ENCODE assay signal across 11 cellular contexts in the genomic region with DNA sequence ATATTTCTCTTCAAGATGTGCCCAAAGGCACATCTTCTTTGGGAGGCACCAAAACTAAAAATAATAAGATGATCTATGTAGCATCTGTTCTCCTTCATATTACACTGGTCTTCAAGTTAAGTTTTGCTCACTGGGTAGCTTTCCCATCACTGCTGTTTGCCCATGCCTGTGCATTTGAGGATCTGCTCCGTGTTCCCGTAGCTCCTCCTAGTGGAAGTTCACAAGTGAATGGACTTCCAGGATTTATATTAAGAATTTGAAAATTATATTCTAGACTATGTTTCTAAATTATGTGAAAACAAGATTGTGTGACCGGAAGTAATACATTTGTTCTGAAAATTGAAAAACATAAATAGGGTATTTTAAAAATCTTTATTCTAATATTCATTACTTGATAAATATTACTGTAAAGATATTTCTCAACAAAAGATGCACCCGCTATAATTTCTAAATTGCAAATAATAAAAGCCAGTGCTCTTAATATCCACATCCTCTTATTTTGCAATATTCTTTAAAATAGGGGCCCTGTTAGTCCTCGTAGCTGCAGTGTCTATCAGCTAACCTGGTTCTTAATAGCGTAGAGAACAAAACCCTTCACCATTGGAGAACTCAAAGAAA.
A peak's percentile ranks its signal among the peaks of the same experiment; 100 is the strongest.
DNase-seq lines count a peak whose midpoint lies in the region; ATAC-seq, FAIRE-seq and TF ChIP-seq lines count a peak whose summit lies in the region.
"Had no signal": no experiment of that assay in that cellular context is flagged by ENCODE, and none has a peak within 500 bp of the region (broad histone marks: within the 10 kb centered on the region; RNA-seq: fewer than 3 reads in every experiment).

No MANE protein-coding gene starts in this region.

- TF ChIP-seq CTCF in 22Rv1 (IDR thresholded peaks at IDR 0.05) (peak; percentile 76), GM13977 (IDR thresholded peaks at IDR 0.05; ENCODE audit: extremely low read depth, insufficient read depth, missing control alignments) (peak; percentile 19), WTC11 (IDR thresholded peaks at IDR 0.05) (peak; percentile 45; the same call in 1 of the 2 replicates), hepatocyte (IDR thresholded peaks at IDR 0.05; ENCODE audit: poor library complexity) (peak; percentile 59), pancreas (IDR thresholded peaks at IDR 0.05) (peak in 1 of 4 donors; percentile 12)

- ATAC-seq in WTC11: peak; percentile 75
- no peak for ATAC-seq in pancreas
- ATAC-seq in HG03520 (IDR thresholded peaks at IDR 0.05; ENCODE audit: unreplicated experiment): no peak
- ATAC-seq: activated naive CD8-positive, alpha-beta T cell treated with anti-CD3 and anti-CD28 coated beads, Interleukin-2, amount 50 U/mL, for 24 hours; mucosa of descending colon had no signal

- no peaks in the 10 kb centered on the region for H3K4me1 Mint-ChIP-seq in WTC11
- H3K4me1 Mint-ChIP-seq: activated naive CD8-positive, alpha-beta T cell treated with anti-CD3 and anti-CD28 coated beads, Interleukin-2, amount 50 U/mL, for 24 hours; CD8-positive, alpha-beta memory T cell had no signal

- H3K27me3 ChIP-seq in hepatocyte: no peaks in the 10 kb centered on the region
- no peaks in the 10 kb centered on the region for H3K27me3 ChIP-seq in pancreas
- no peaks in the 10 kb centered on the region for H3K27me3 ChIP-seq in HAP-1 (ENCODE audit: low read depth)

- WGBS in hepatocyte (ENCODE audit: low lambda C conversion rate, missing lambda C conversion rate): 52% methylated on average over 6 of the region's 6 CpGs
- WGBS in pancreas, 2 donors: 40 to 43% methylated on average over 6 of the region's 6 CpGs

- H3K36me3 ChIP-seq in hepatocyte (replicated peaks; ENCODE audit: insufficient read depth, low read depth) (no peaks in the 10 kb centered on the region), pancreas (no peaks in the 10 kb centered on the region), HAP-1 (replicated peaks) (no peaks in the 10 kb centered on the region)

- POLR2A ChIA-PET in WTC11 (lab: Charles Lee): interaction anchor here (0.7 kb wide), 1 partner anchor 164 kb away, joined by 3 read pairs; no protein-coding TSS in a partner anchor

- H3K9me2 ChIP-seq in hepatocyte (replicated peaks; ENCODE audit: insufficient read depth): no peaks in the 10 kb centered on the region

- no peak for FAIRE-seq in pancreas (lab: Jason Lieb, UNC)

- H3K27ac ChIP-seq in 22Rv1 (no peak overlapping the region), hepatocyte (no peak overlapping the region), pancreas (no peak overlapping the region)

- H3K4me2 ChIP-seq in hepatocyte: no peak overlapping the region

- DNase-seq in GM13977 (ENCODE audit: low spot score) (no peak), WTC11 (ENCODE audit: low spot score) (peak; percentile 40), hepatocyte (ENCODE audit: low spot score) (peak; percentile 53), pancreas (no peak), inferior parietal cortex (ENCODE audit: extremely low spot score) (no peak), HAP-1 (ENCODE audit: low spot score in 2 of 2) (no peak)
- DNase-seq: activated naive CD8-positive, alpha-beta T cell treated with anti-CD3 and anti-CD28 coated beads, Interleukin-2, amount 50 U/mL, for 24 hours; CD8-positive, alpha-beta memory T cell had no signal

- H3K4me3 Mint-ChIP-seq in WTC11: no peak overlapping the region
- H3K4me3 Mint-ChIP-seq: activated naive CD8-positive, alpha-beta T cell treated with anti-CD3 and anti-CD28 coated beads, Interleukin-2, amount 50 U/mL, for 24 hours; CD8-positive, alpha-beta memory T cell had no signal

- CTCF ChIA-PET in WTC11 (lab: Charles Lee): interaction anchor here (0.6 to 3.8 kb wide), 34 partner anchors 10 to 425 kb away, joined by 3 to 23 read pairs (median 4); a partner anchor contains a TSS

- no peaks in the 10 kb centered on the region for H3K27me3 Mint-ChIP-seq in WTC11 (ENCODE audit: low read depth)
- H3K27me3 Mint-ChIP-seq: activated naive CD8-positive, alpha-beta T cell treated with anti-CD3 and anti-CD28 coated beads, Interleukin-2, amount 50 U/mL, for 24 hours; CD8-positive, alpha-beta memory T cell had no signal

- peaks cover 24% of the 10 kb centered on the region for H3K36me3 Mint-ChIP-seq in WTC11
- H3K36me3 Mint-ChIP-seq: CD8-positive, alpha-beta memory T cell had no signal

- H3K4me1 ChIP-seq in hepatocyte (ENCODE audit: insufficient read depth) (no peaks in the 10 kb centered on the region), pancreas (no peaks in the 10 kb centered on the region), HAP-1 (no peaks in the 10 kb centered on the region)

- H3K9me3 Mint-ChIP-seq in WTC11: peaks cover 51% of the 10 kb centered on the region

- in situ Hi-C loops in GM13977 (cut with MboI; ENCODE audit: low pct_unique_long_range_greater_than_20kb, low sequenced_read_pairs, unreplicated experiment): no loop called here
- in situ Hi-C loops in HAP-1 (cut with MboI; ENCODE audit: low sequenced_read_pairs): no loop called here

- H3K79me2 ChIP-seq in hepatocyte: no peaks in the 10 kb centered on the region

- H4K20me1 ChIP-seq in hepatocyte (ENCODE audit: insufficient read depth, poor library complexity, severe bottlenecking): no peaks in the 10 kb centered on the region

- H3K4me3 ChIP-seq in hepatocyte: no peak overlapping the region
- no peak overlapping the region for H3K4me3 ChIP-seq in pancreas
- no peak overlapping the region for H3K4me3 ChIP-seq in HAP-1
- H3K4me3 ChIP-seq: mucosa of descending colon had no signal

- H3K9me3 ChIP-seq in hepatocyte (ENCODE audit: low read depth) (no peaks in the 10 kb centered on the region), pancreas (no peaks in the 10 kb centered on the region), HAP-1 (no peaks in the 10 kb centered on the region)

- intact Hi-C loops in pancreas (cut with DNase I): no loop called here

- no peak overlapping the region for H3K27ac Mint-ChIP-seq in WTC11
- H3K27ac Mint-ChIP-seq: activated naive CD8-positive, alpha-beta T cell treated with anti-CD3 and anti-CD28 coated beads, Interleukin-2, amount 50 U/mL, for 24 hours; CD8-positive, alpha-beta memory T cell had no signal

- no peak overlapping the region for H2AFZ ChIP-seq in hepatocyte

TF ChIP-seq in WTC11, 78 proteins besides CTCF, POLR2A, EP300 and RAD21:
- TF ChIP-seq MXD4 (CRISPR knock-in tag; IDR thresholded peaks at IDR 0.05; ENCODE audit: borderline replicate concordance) (no peak), NR2C2 (CRISPR knock-in tag; IDR thresholded peaks at IDR 0.05) (no peak), GTF2I (CRISPR knock-in tag; conservative IDR thresholded peaks at IDR 0.05) (no peak), CREB1 (CRISPR knock-in tag; IDR thresholded peaks at IDR 0.05) (no peak), JAZF1 (CRISPR knock-in tag; IDR thresholded peaks at IDR 0.05) (no peak)
- TF ChIP-seq, protein P1, sequence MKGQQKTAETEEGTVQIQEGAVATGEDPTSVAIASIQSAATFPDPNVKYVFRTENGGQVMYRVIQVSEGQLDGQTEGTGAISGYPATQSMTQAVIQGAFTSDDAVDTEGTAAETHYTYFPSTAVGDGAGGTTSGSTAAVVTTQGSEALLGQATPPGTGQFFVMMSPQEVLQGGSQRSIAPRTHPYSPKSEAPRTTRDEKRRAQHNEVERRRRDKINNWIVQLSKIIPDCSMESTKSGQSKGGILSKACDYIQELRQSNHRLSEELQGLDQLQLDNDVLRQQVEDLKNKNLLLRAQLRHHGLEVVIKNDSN (CRISPR knock-in tag; IDR thresholded peaks at IDR 0.05): no peak

Comparison
In these comparisons a context has a peak if more than half of its experiments do, and no peak if none do; other contexts are left out.
1. DNase-seq: peak in WTC11 (single experiment) and hepatocyte (single experiment); none in GM13977 (single experiment), pancreas (0 of 6), inferior parietal cortex (single experiment) and HAP-1 (0 of 2).